Comparison of ENCODE assay signal across 33 cellular contexts in the genomic region with DNA sequence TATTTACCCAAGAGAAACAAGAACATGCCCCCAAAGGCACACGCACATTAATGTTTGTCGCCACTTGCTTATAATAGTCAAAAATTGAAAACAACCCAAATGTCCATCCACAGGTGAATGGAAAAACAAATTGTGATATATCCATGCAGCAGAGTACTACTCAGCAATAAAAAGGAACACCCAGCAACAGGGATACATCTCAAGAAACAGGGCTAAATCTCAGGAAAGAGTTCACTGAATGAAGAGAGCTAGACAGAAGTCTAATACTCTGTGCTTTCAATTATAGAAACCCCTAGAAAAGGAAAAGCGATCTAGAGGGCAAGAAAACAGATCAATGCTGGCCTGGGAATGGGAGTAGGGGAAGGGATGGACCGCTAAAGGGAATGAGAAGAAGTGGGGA. TPM values are rescaled to one million over a fixed set of nuclear protein-coding genes. Genes with fewer than 3 reads are reported as not detected.
"Had no signal": no experiment of that assay in that cellular context is flagged by ENCODE, and none has a peak within 500 bp of the region (broad histone marks: within the 10 kb centered on the region; RNA-seq: fewer than 3 reads in every experiment).

No MANE protein-coding gene starts in this region.

- H3K4me3 ChIP-seq: MG63 had no signal

- H3K27me3 ChIP-seq: MG63 had no signal

- DNase-seq: Karpas-422, Kasumi-1, MM.1S, MV-4-11, NCI-H1048, NCI-H1092, NCI-H1092 treated with DMSO at 0.1 percent for 48 hours, NCI-H1105, NCI-H1105 treated with DMSO at 0.1 percent for 48 hours, NCI-H1417, NCI-H1417 treated with DMSO at 0.1 percent for 48 hours, NCI-H1436, NCI-H1436 treated with DMSO at 0.1 percent for 48 hours, NCI-H146, NCI-H1694, NCI-H1694 treated with DMSO at 0.1 percent for 48 hours, NCI-H187, NCI-H187 treated with DMSO at 0.1 percent for 48 hours, NCI-H1930, NCI-H2081, NCI-H2081 treated with DMSO at 0.1 percent for 48 hours, NCI-H2107, NCI-H2171, NCI-H2171 treated with DMSO at 0.1 percent for 48 hours, NCI-H2227 treated with DMSO at 0.1 percent for 48 hours, NCI-H226, NCI-H345, NCI-H446, NCI-H446 treated with DMSO at 0.1 percent for 48 hours, NCI-H510A, NCI-H510A treated with DMSO at 0.1 percent for 48 hours had no signal

- H3K36me3 ChIP-seq: MG63 had no signal

- H3K9me3 ChIP-seq: MG63 had no signal

RNA-seq across cellular contexts. Expression of a gene that starts 36.7 kb away (rescaled TPM):
- total RNA-seq: NCI-H460 had no signal
